In genomic region chr12:77845831-77846230, GRCh38 we compare ENCODE assay signal across 18 cellular contexts. TPM values are rescaled to one million over a fixed set of nuclear protein-coding genes. Genes with fewer than 3 reads are reported as not detected.
DNase-seq lines count a peak whose midpoint lies in the region; ATAC-seq, FAIRE-seq and TF ChIP-seq lines count a peak whose summit lies in the region.
"Had no signal": no experiment of that assay in that cellular context is flagged by ENCODE, and none has a peak within 500 bp of the region (broad histone marks: within the 10 kb centered on the region; RNA-seq: fewer than 3 reads in every experiment).

No MANE protein-coding gene starts in this region.

- FAIRE-seq in endothelial cell of umbilical vein (lab: Jason Lieb, UNC): peak; percentile 77
- FAIRE-seq: small intestine had no signal

- intact Hi-C loops in endothelial cell of umbilical vein (cut with micrococcal nuclease): loop anchor here (5.0 to 10.0 kb wide), 2 partner anchors 724 to 1209 kb away; no protein-coding TSS in a partner anchor

- no peak for ATAC-seq in GM21447 (IDR thresholded peaks at IDR 0.05; ENCODE audit: unreplicated experiment)
- no peak for ATAC-seq in HG03095 (IDR thresholded peaks at IDR 0.05; ENCODE audit: unreplicated experiment)
- ATAC-seq: CD8-positive, alpha-beta T cell had no signal

- no peak overlapping the region for H3K4me3 ChIP-seq in HEK293 (ENCODE audit: low read depth, low read length)
- no peak overlapping the region for H3K4me3 ChIP-seq in endothelial cell of umbilical vein (replicated peaks in 1 of 3; ENCODE audit: insufficient read depth in 1 of 3, low read depth in 1 of 3, low read length in 3 of 3)
- H3K4me3 ChIP-seq in skeletal muscle cell (ENCODE audit: low read depth, low read length): no peak overlapping the region
- H3K4me3 ChIP-seq: hepatocyte, testis had no signal

- H3K9ac ChIP-seq in endothelial cell of umbilical vein (replicated peaks; ENCODE audit: extremely low read depth, insufficient read depth, low read length): no peak overlapping the region

- peak overlapping the region; percentile 76 for H3K4me2 ChIP-seq in endothelial cell of umbilical vein (ENCODE audit: insufficient read depth, low read length)
- H3K4me2 ChIP-seq: hepatocyte had no signal

- H2AFZ ChIP-seq in endothelial cell of umbilical vein (ENCODE audit: low read depth, low read length): no peak overlapping the region
- H2AFZ ChIP-seq: hepatocyte had no signal

- H3K9me1 ChIP-seq in endothelial cell of umbilical vein (replicated peaks; ENCODE audit: control insufficient read depth, extremely low read depth, insufficient read depth, low read length): no peaks in the 10 kb centered on the region

- CTCF ChIA-PET in HEK293 (lab: Yijun Ruan, JAX): interaction anchor here (0.7 kb wide), 1 partner anchor 28 kb away, joined by 3 read pairs; no protein-coding TSS in a partner anchor
- CTCF ChIA-PET in RWPE1 (lab: Yijun Ruan, JAX): interaction anchor here (0.7 kb wide), 1 partner anchor 16 kb away, joined by 3 read pairs; no protein-coding TSS in a partner anchor
- CTCF ChIA-PET in endothelial cell of umbilical vein (lab: Charles Lee): interaction anchor here (0.6 to 2.6 kb wide), 6 partner anchors 15 to 121 kb away, joined by 3 to 12 read pairs (median 3); partner anchors contain the start of gene NAV3

- dilution Hi-C loops in endothelial cell of umbilical vein (cut with MboI; ENCODE audit: extremely low pct_ligation_motif_present, low sequenced_read_pairs): no loop called here

- POLR2A ChIA-PET in HEK293 (lab: Yijun Ruan, JAX) (no interaction called here), RWPE1 (lab: Yijun Ruan, JAX; ENCODE audit: low non-redundant PET) (no interaction called here), endothelial cell of umbilical vein (lab: Charles Lee) (no interaction called here)

- DNase-seq in RWPE1 (ENCODE audit: low spot score) (peak; percentile 41), endothelial cell of umbilical vein (ENCODE audit: low read depth, low spot score) (peak; percentile 85), skeletal muscle cell (ENCODE audit: low read depth) (peak; percentile 34), medulla oblongata (ENCODE audit: extremely low spot score) (no peak), NCI-H82 treated with DMSO at 0.1 percent for 48 hours (lab: John Stamatoyannopoulos, UW; ENCODE audit: unreplicated experiment) (no peak)
- DNase-seq: activated CD4-positive, alpha-beta T cell treated with anti-CD3 and anti-CD28 coated beads for 1 hour; activated T-cell treated with anti-CD3 and anti-CD28 coated beads, Interleukin-2, amount 50 U/mL, for 1 hour; amygdala; CD8-positive, alpha-beta T cell; effector CD8-positive, alpha-beta T cell; Kasumi-1; NK-92 treated with Interleukin-12 subunit alpha and Interleukin-12 subunit beta, amount 100 ng/mL, for 24 hours; small intestine; testis had no signal

- no peaks in the 10 kb centered on the region for H3K79me2 ChIP-seq in endothelial cell of umbilical vein (ENCODE audit: control insufficient read depth, insufficient read depth, low read length)
- H3K79me2 ChIP-seq: hepatocyte had no signal

- TF ChIP-seq CTCF in HEK293 (tag by site-specific recombination; IDR thresholded peaks at IDR 0.05) (no peak), RWPE1 (conservative IDR thresholded peaks at IDR 0.05; ENCODE audit: low read depth) (no peak), endothelial cell of umbilical vein (IDR thresholded peaks at IDR 0.05; ENCODE audit: extremely low read depth in 1 of 2, insufficient read depth in 1 of 2, low read depth in 1 of 2, low read length in 2 of 2) (no peak)

- no TSS peak for BruUV-seq in endothelial cell of umbilical vein (replicated peaks; lab: Mats Ljungman, UMichigan)

- no peaks in the 10 kb centered on the region for H3K27me3 ChIP-seq in endothelial cell of umbilical vein (ENCODE audit: control insufficient read depth in 2 of 2, insufficient read depth in 2 of 2, low read length in 2 of 2)
- H3K27me3 ChIP-seq: hepatocyte, testis had no signal

- no peak overlapping the region for H3K27ac ChIP-seq in HEK293 (ENCODE audit: extremely low read depth, low read depth, low read length)
- H3K27ac ChIP-seq in RWPE1: peak overlapping the region; percentile 64
- H3K27ac ChIP-seq in endothelial cell of umbilical vein (ENCODE audit: insufficient read depth, low read depth, low read length): peak overlapping the region; percentile 78
- H3K27ac ChIP-seq: hepatocyte, testis had no signal

- no peaks in the 10 kb centered on the region for H3K36me3 ChIP-seq in HEK293 (ENCODE audit: control insufficient read depth in 2 of 2, insufficient read depth in 1 of 2, low read length in 2 of 2)
- no peaks in the 10 kb centered on the region for H3K36me3 ChIP-seq in endothelial cell of umbilical vein (ENCODE audit: control insufficient read depth in 2 of 2, extremely low read depth in 1 of 2, insufficient read depth in 2 of 2, low read length in 2 of 2)

- peaks cover 28% of the 10 kb centered on the region for H3K4me1 ChIP-seq in HEK293 (ENCODE audit: control insufficient read depth, insufficient read depth, low read length)
- peaks cover 56% of the 10 kb centered on the region for H3K4me1 ChIP-seq in endothelial cell of umbilical vein (ENCODE audit: control insufficient read depth, extremely low read depth, insufficient read depth, low read length)
- H3K4me1 ChIP-seq: testis had no signal

- H3K9me3 ChIP-seq in HEK293 (ENCODE audit: control insufficient read depth, insufficient read depth, low read depth, low read length) (no peaks in the 10 kb centered on the region), endothelial cell of umbilical vein (replicated peaks; ENCODE audit: control insufficient read depth, insufficient read depth, low read length) (no peaks in the 10 kb centered on the region)
- H3K9me3 ChIP-seq: testis had no signal

- H4K20me1 ChIP-seq in endothelial cell of umbilical vein (replicated peaks; ENCODE audit: control insufficient read depth, extremely low read depth, insufficient read depth, low read length): no peaks in the 10 kb centered on the region

- no peak for TF ChIP-seq POLR2A in endothelial cell of umbilical vein (IDR thresholded peaks at IDR 0.05; ENCODE audit: low read depth, low read length)

TF ChIP-seq in HEK293, 187 proteins besides CTCF, POLR2A, EP300 and RAD21 (continues in another document):
- TF ChIP-seq ZNF548 (tag by site-specific recombination; IDR thresholded peaks at IDR 0.05): no peak
- no peak for TF ChIP-seq PBX3 (CRISPR knock-in tag; IDR thresholded peaks at IDR 0.05)
- no peak for TF ChIP-seq KLF1 (tag by site-specific recombination; IDR thresholded peaks at IDR 0.05)

TF ChIP-seq in endothelial cell of umbilical vein, 7 proteins besides CTCF, POLR2A, EP300 and RAD21:
- TF ChIP-seq FOS (IDR thresholded peaks at IDR 0.05; ENCODE audit: borderline replicate concordance, insufficient read depth, low read length): peak; percentile 87
- no peak for TF ChIP-seq MYC (IDR thresholded peaks at IDR 0.05; ENCODE audit: low read depth, low read length)
- no peak for TF ChIP-seq EZH2 (IDR thresholded peaks at IDR 0.05; ENCODE audit: borderline replicate concordance, low read depth, low read length, severe bottlenecking)
- TF ChIP-seq POLR2AphosphoS5 (IDR thresholded peaks at IDR 0.05; ENCODE audit: insufficient read depth, low read depth, low read length): no peak
- TF ChIP-seq JUN (IDR thresholded peaks at IDR 0.05; ENCODE audit: borderline replicate concordance, insufficient read depth, insufficient read length, low read depth): peak; percentile 88
- TF ChIP-seq MAX (IDR thresholded peaks at IDR 0.05; ENCODE audit: insufficient read depth, insufficient read length): no peak
- TF ChIP-seq GATA2 (IDR thresholded peaks at IDR 0.05; ENCODE audit: insufficient read depth, insufficient read length, low read depth, low read length): peak; percentile 90

RNA-seq across cellular contexts. Expression of gene NAV3, which starts 15.1 kb away (rescaled TPM):
- total RNA-seq in endothelial cell of umbilical vein: 37.8 and 40.1 TPM in 2 replicates
- polyA plus RNA-seq in endothelial cell of umbilical vein: 6.3 and 6.7 TPM in 2 replicates
- 7.0 and 10.2 TPM in 2 replicates for polyA plus RNA-seq in endothelial cell of umbilical vein (2011; cell fraction: cytosol; rRNA removed)
- polyA plus RNA-seq in endothelial cell of umbilical vein (2011; cell fraction: nucleus; rRNA removed): 24.4 and 35.1 TPM in 2 replicates
- polyA plus RNA-seq in endothelial cell of umbilical vein (2012): 6.4 and 19.9 TPM in 2 replicates
- polyA minus RNA-seq in endothelial cell of umbilical vein: 49.3 and 89.0 TPM in 2 replicates
- polyA minus RNA-seq in endothelial cell of umbilical vein (2011; cell fraction: cytosol; rRNA and poly(A)+ RNA removed): not detected
- 132 and 240 TPM in 2 replicates for polyA minus RNA-seq in endothelial cell of umbilical vein (2011; cell fraction: nucleus; rRNA and poly(A)+ RNA removed)
- total RNA-seq: CD8-positive, alpha-beta T cell had no signal

Comparison
In these comparisons a context has a peak if more than half of its experiments do, and no peak if none do; other contexts are left out.
1. DNase-seq: peak in RWPE1 (single experiment), endothelial cell of umbilical vein (single experiment) and skeletal muscle cell (single experiment); none in medulla oblongata (single experiment) and NCI-H82 treated with DMSO at 0.1 percent for 48 hours (single experiment).